In genomic region chr3:153161714-153162512, GRCh38 we compare ENCODE assay signal across 8 cellular contexts. TPM values are rescaled to one million over a fixed set of nuclear protein-coding genes. Genes with fewer than 3 reads are reported as not detected.
DNase-seq lines count a peak whose midpoint lies in the region; ATAC-seq and TF ChIP-seq lines count a peak whose summit lies in the region.

Gene RAP2B, plus strand, starts transcription at chr3:153162226. Its CDS starts 468 bp downstream, at chr3:153162694.

- H3K27me3 Mint-ChIP-seq in activated naive CD4-positive, alpha-beta T cell treated with anti-CD3 and anti-CD28 coated beads, Interleukin-2, amount 50 U/mL, for 24 hours, result no peaks in the 10 kb centered on the region

- DNase-seq in G401 (ENCODE audit: low spot score) (peak; percentile 84), H7 (peak; percentile 96), M059J (ENCODE audit: low read depth) (peak; percentile 96), glomerular endothelial cell (ENCODE audit: extremely low read depth, low read depth, low spot score) (no peak), omental fat pad (ENCODE audit: low spot score) (peak; percentile 97)

- peak within 1 kb of the TSS; percentile 85 for H3K4me3 ChIP-seq in H7 (ENCODE audit: insufficient read depth, low read depth, low read length)

- no peak for TF ChIP-seq CTCF in omental fat pad (IDR thresholded peaks at IDR 0.05)

- H3K4me1 Mint-ChIP-seq in activated naive CD4-positive, alpha-beta T cell treated with anti-CD3 and anti-CD28 coated beads, Interleukin-2, amount 50 U/mL, for 24 hours, result peaks cover 42% of the 10 kb centered on the region

- peak within 1 kb of the TSS; percentile 93 for H3K4me3 Mint-ChIP-seq in activated naive CD4-positive, alpha-beta T cell treated with anti-CD3 and anti-CD28 coated beads, Interleukin-2, amount 50 U/mL, for 24 hours

- peak; percentile 71 for ATAC-seq in SK-N-SH treated with all-trans-retinoic acid at 6 μM for 48 hours
- ATAC-seq in omental fat pad (ENCODE audit: low FRiP score), result peak; percentile 86

- H3K36me3 Mint-ChIP-seq in activated naive CD4-positive, alpha-beta T cell treated with anti-CD3 and anti-CD28 coated beads, Interleukin-2, amount 50 U/mL, for 24 hours, result peaks cover 2% of the 10 kb centered on the region

- peak within 1 kb of the TSS; percentile 98 for H3K27ac Mint-ChIP-seq in activated naive CD4-positive, alpha-beta T cell treated with anti-CD3 and anti-CD28 coated beads, Interleukin-2, amount 50 U/mL, for 24 hours

- no peaks in the 10 kb centered on the region for H3K36me3 ChIP-seq in H7 (replicated peaks; ENCODE audit: control insufficient read depth, insufficient read depth, low read length)

- peaks cover 11% of the 10 kb centered on the region for H3K27me3 ChIP-seq in H7 (ENCODE audit: control insufficient read depth, insufficient read depth, low read length)

- in situ Hi-C loops in G401 (cut with HindIII; ENCODE audit: low sequenced_read_pairs), result no loop called here

- H3K27ac ChIP-seq in temporal lobe (ENCODE audit: low read depth, low read length), result peak within 1 kb of the TSS; percentile 82

- H3K9me3 Mint-ChIP-seq in activated naive CD4-positive, alpha-beta T cell treated with anti-CD3 and anti-CD28 coated beads, Interleukin-2, amount 50 U/mL, for 24 hours, result no peaks in the 10 kb centered on the region

TF ChIP-seq in SK-N-SH treated with all-trans-retinoic acid at 6 μM for 48 hours, 23 proteins besides CTCF, POLR2A, EP300 and RAD21:
- TF ChIP-seq ESRRG (CRISPR knock-in tag; IDR thresholded peaks at IDR 0.05), result no peak
- no peak for TF ChIP-seq CSDC2 (CRISPR knock-in tag; IDR thresholded peaks at IDR 0.05)
- TF ChIP-seq ZNF70 (CRISPR knock-in tag; IDR thresholded peaks at IDR 0.05), result no peak
- TF ChIP-seq SNAI2 (CRISPR knock-in tag; IDR thresholded peaks at IDR 0.05), result no peak
- TF ChIP-seq RARB (CRISPR knock-in tag; IDR thresholded peaks at IDR 0.05), result no peak
- TF ChIP-seq ZFP30 (CRISPR knock-in tag; IDR thresholded peaks at IDR 0.05), result no peak
- TF ChIP-seq PATZ1 (CRISPR knock-in tag; IDR thresholded peaks at IDR 0.05; ENCODE audit: borderline replicate concordance), result no peak
- no peak for TF ChIP-seq BACH2 (CRISPR knock-in tag; IDR thresholded peaks at IDR 0.05; ENCODE audit: borderline replicate concordance)
- TF ChIP-seq ISL1 (CRISPR knock-in tag; IDR thresholded peaks at IDR 0.05), result no peak
- TF ChIP-seq ZFP3 (CRISPR knock-in tag; IDR thresholded peaks at IDR 0.05), result peak; percentile 85
- TF ChIP-seq TCF4 (CRISPR knock-in tag; IDR thresholded peaks at IDR 0.05; ENCODE audit: borderline replicate concordance), result no peak
- TF ChIP-seq ZNF565 (CRISPR knock-in tag; conservative IDR thresholded peaks at IDR 0.05; ENCODE audit: low read depth), result no peak
- no peak for TF ChIP-seq OSR1 (CRISPR knock-in tag; IDR thresholded peaks at IDR 0.05)
- peak; percentile 54; the same call in 1 of the 2 replicates for TF ChIP-seq TSHZ2 (CRISPR knock-in tag; IDR thresholded peaks at IDR 0.05)
TF ChIP-seq in SK-N-SH treated with all-trans-retinoic acid at 6 μM for 48 hours: peak in this region for 2.

RNA-seq across cellular contexts. Expression of gene RAP2B, which starts in this region (rescaled TPM):
- 5.6 and 6.6 TPM in 2 replicates for total RNA-seq in G401 (2014; rRNA removed; shearing (Covaris generic))
- total RNA-seq in H7 (2014; rRNA removed; shearing (Covaris generic)), result 13.7 and 16.4 TPM in 2 replicates
- 13.0 and 20.4 TPM in 2 replicates for total RNA-seq in M059J (2014; rRNA removed; shearing (Covaris generic))
- total RNA-seq in glomerular endothelial cell (30.7 and 33.7 TPM in 2 replicates), omental fat pad (10 to 100 TPM; 14.7 to 28.1 (median 20.8) TPM), temporal lobe (19.4 TPM)
